ENCODE assay signal across 3 cellular contexts in genomic region chr17:41810659-41811548, GRCh38.
TF ChIP-seq lines count a peak whose summit lies in the region.

No MANE protein-coding gene starts in this region.

TF ChIP-seq in SK-N-SH, 30 proteins besides CTCF, POLR2A, EP300 and RAD21:
- TF ChIP-seq ELF1 (IDR thresholded peaks at IDR 0.05) (no peak), JUND (IDR thresholded peaks at IDR 0.05) (no peak), EZH2phosphoT487 (IDR thresholded peaks at IDR 0.05; ENCODE audit: borderline replicate concordance, low read depth) (no peak), TEAD4 (IDR thresholded peaks at IDR 0.05; ENCODE audit: borderline replicate concordance, insufficient read depth) (no peak), RXRA (IDR thresholded peaks at IDR 0.05; ENCODE audit: borderline replicate concordance, low read depth) (no peak), CHD2 (IDR thresholded peaks at IDR 0.05; ENCODE audit: low read length, partially characterized antibody) (no peak), TAF1 (IDR thresholded peaks at IDR 0.05; ENCODE audit: borderline replicate concordance, low read depth, low read length) (no peak), NRF1 (IDR thresholded peaks at IDR 0.05; ENCODE audit: low read depth, low read length) (no peak)
- TF ChIP-seq, protein P1, sequence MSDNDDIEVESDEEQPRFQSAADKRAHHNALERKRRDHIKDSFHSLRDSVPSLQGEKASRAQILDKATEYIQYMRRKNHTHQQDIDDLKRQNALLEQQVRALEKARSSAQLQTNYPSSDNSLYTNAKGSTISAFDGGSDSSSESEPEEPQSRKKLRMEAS (IDR thresholded peaks at IDR 0.05; ENCODE audit: low read depth) = no peak
- TF ChIP-seq, protein P2, sequence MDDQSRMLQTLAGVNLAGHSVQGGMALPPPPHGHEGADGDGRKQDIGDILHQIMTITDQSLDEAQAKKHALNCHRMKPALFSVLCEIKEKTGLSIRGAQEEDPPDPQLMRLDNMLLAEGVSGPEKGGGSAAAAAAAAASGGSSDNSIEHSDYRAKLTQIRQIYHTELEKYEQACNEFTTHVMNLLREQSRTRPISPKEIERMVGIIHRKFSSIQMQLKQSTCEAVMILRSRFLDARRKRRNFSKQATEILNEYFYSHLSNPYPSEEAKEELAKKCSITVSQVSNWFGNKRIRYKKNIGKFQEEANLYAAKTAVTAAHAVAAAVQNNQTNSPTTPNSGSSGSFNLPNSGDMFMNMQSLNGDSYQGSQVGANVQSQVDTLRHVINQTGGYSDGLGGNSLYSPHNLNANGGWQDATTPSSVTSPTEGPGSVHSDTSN (IDR thresholded peaks at IDR 0.05) = no peak

TF ChIP-seq in SK-N-SH treated with all-trans-retinoic acid at 6 μM for 48 hours, 23 proteins besides CTCF, POLR2A, EP300 and RAD21:
- TF ChIP-seq ZNF565 (CRISPR knock-in tag; conservative IDR thresholded peaks at IDR 0.05; ENCODE audit: low read depth) (no peak), ZNF70 (CRISPR knock-in tag; IDR thresholded peaks at IDR 0.05) (no peak), TOX (CRISPR knock-in tag; IDR thresholded peaks at IDR 0.05; ENCODE audit: borderline replicate concordance) (no peak), GLIS3 (CRISPR knock-in tag; IDR thresholded peaks at IDR 0.05) (no peak)
TF ChIP-seq in SK-N-SH treated with all-trans-retinoic acid at 6 μM for 48 hours: peak in this region for 0.

TF ChIP-seq in H1, 55 proteins besides CTCF, POLR2A, EP300 and RAD21:
- TF ChIP-seq, protein P3, sequence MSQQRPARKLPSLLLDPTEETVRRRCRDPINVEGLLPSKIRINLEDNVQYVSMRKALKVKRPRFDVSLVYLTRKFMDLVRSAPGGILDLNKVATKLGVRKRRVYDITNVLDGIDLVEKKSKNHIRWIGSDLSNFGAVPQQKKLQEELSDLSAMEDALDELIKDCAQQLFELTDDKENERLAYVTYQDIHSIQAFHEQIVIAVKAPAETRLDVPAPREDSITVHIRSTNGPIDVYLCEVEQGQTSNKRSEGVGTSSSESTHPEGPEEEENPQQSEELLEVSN (IDR thresholded peaks at IDR 0.05) = peak; percentile 55; the same call in 1 of the 2 replicates
- no peak for TF ChIP-seq YY1 (IDR thresholded peaks at IDR 0.05; ENCODE audit: low read depth, low read length)
